24 cellular contexts compared by ENCODE assay signal in the genomic region with DNA sequence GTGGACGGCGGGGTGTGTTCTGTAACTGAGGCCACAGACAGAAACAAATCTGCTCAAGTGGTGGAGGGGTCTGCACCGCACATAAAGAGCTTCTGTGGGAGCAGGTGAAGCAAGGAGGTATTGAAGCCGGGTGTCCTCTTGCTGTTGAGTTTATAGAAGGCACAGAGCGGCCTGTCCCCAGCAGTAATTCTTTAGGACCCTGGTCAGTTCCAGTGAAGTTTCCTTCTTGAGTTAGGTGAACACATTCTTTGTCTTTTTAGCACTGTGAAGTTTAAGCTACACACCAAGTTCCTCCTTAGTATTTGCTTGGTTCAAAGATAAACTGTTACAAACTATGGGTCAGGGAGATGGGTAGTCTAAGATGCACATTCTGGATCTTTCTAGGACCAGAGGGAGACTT. TPM values are rescaled to one million over a fixed set of nuclear protein-coding genes. Genes with fewer than 3 reads are reported as not detected.
DNase-seq lines count a peak whose midpoint lies in the region; ATAC-seq and FAIRE-seq lines count a peak whose summit lies in the region.
"Had no signal": no experiment of that assay in that cellular context is flagged by ENCODE, and none has a peak within 500 bp of the region (broad histone marks: within the 10 kb centered on the region; RNA-seq: fewer than 3 reads in every experiment).

No MANE protein-coding gene starts in this region.

- H3K27me3 Mint-ChIP-seq in activated CD4-positive, alpha-beta T cell treated with anti-CD3 and anti-CD28 coated beads for 36 hours, result peaks cover 41% of the 10 kb centered on the region
- H3K27me3 Mint-ChIP-seq in activated CD4-positive, alpha-beta memory T cell treated with anti-CD3 and anti-CD28 coated beads for 36 hours, result peaks cover 3% of the 10 kb centered on the region
- H3K27me3 Mint-ChIP-seq in immature natural killer cell (ENCODE audit: low read depth in 3 of 3), result peaks cover 2 to 7% (median 4%) of the 10 kb centered on the region in 3 donors

- no peak for ATAC-seq in activated CD4-positive, alpha-beta T cell treated with anti-CD3 and anti-CD28 coated beads for 36 hours
- no peak for ATAC-seq in GM21528 (IDR thresholded peaks at IDR 0.05; ENCODE audit: low FRiP score, unreplicated experiment)
- ATAC-seq: lower lobe of right lung, WTC11 had no signal

- CTCF ChIA-PET in activated CD4-positive, alpha-beta T cell treated with anti-CD3 and anti-CD28 coated beads for 36 hours (lab: Charles Lee), result interaction anchor here (0.6 to 1.8 kb wide), 6 partner anchors 8 to 139 kb away, joined by 4 to 6 read pairs (median 5); no protein-coding TSS in a partner anchor
- CTCF ChIA-PET in activated CD4-positive, alpha-beta memory T cell treated with anti-CD3 and anti-CD28 coated beads for 36 hours (lab: Charles Lee), result interaction anchor here (1.0 to 3.4 kb wide), 5 partner anchors 9 to 660 kb away, joined by 3 to 18 read pairs (median 3); no protein-coding TSS in a partner anchor

- POLR2A ChIA-PET in activated CD4-positive, alpha-beta T cell treated with anti-CD3 and anti-CD28 coated beads for 36 hours (lab: Charles Lee), result interaction anchor here (1.6 kb wide), 1 partner anchor 9 kb away, joined by 3 read pairs; no protein-coding TSS in a partner anchor
- POLR2A ChIA-PET in activated CD4-positive, alpha-beta memory T cell treated with anti-CD3 and anti-CD28 coated beads for 36 hours (lab: Charles Lee), result interaction anchor here (0.6 to 4.5 kb wide), 8 partner anchors 9 to 210 kb away, joined by 3 to 52 read pairs (median 6); no protein-coding TSS in a partner anchor

- FAIRE-seq in GM18507 (lab: Jason Lieb, UNC), result peak; percentile 58
- FAIRE-seq: A204.1, endothelial cell of umbilical vein, G401.6 had no signal

- peaks cover 62% of the 10 kb centered on the region for H3K4me1 Mint-ChIP-seq in activated CD4-positive, alpha-beta T cell treated with anti-CD3 and anti-CD28 coated beads for 36 hours
- H3K4me1 Mint-ChIP-seq in activated CD4-positive, alpha-beta memory T cell treated with anti-CD3 and anti-CD28 coated beads for 36 hours (ENCODE audit: low read depth), result peaks cover 82% of the 10 kb centered on the region
- peaks cover 75 to 95% of the 10 kb centered on the region in 2 donors for H3K4me1 Mint-ChIP-seq in immature natural killer cell

- intact Hi-C loops in activated CD4-positive, alpha-beta T cell treated with anti-CD3 and anti-CD28 coated beads for 36 hours (cut with DNase I, micrococcal nuclease), result no loop called here
- intact Hi-C loops in activated CD4-positive, alpha-beta memory T cell treated with anti-CD3 and anti-CD28 coated beads for 36 hours (cut with micrococcal nuclease), result no loop called here

- H3K9me3 Mint-ChIP-seq in activated CD4-positive, alpha-beta T cell treated with anti-CD3 and anti-CD28 coated beads for 36 hours (ENCODE audit: low read depth), result no peaks in the 10 kb centered on the region
- H3K9me3 Mint-ChIP-seq in activated CD4-positive, alpha-beta memory T cell treated with anti-CD3 and anti-CD28 coated beads for 36 hours, result no peaks in the 10 kb centered on the region
- no peaks in the 10 kb centered on the region for H3K9me3 Mint-ChIP-seq in immature natural killer cell
- H3K9me3 Mint-ChIP-seq: WTC11 had no signal

- H3K4me3 Mint-ChIP-seq in activated CD4-positive, alpha-beta T cell treated with anti-CD3 and anti-CD28 coated beads for 36 hours, result peak overlapping the region; percentile 4
- peak overlapping the region; percentile 90 for H3K4me3 Mint-ChIP-seq in activated CD4-positive, alpha-beta memory T cell treated with anti-CD3 and anti-CD28 coated beads for 36 hours
- H3K4me3 Mint-ChIP-seq in immature natural killer cell, result peak overlapping the region in 4 of 5 donors; percentile 6 to 60 (median 23)
- H3K4me3 Mint-ChIP-seq: WTC11 had no signal

- no peak for DNase-seq in activated CD4-positive, alpha-beta T cell treated with anti-CD3 and anti-CD28 coated beads for 36 hours
- DNase-seq in activated CD4-positive, alpha-beta T cell treated with anti-CD3 and anti-CD28 coated beads, Interleukin-2, amount 50 U/mL, for 1 hour, result no peak
- DNase-seq in GM18507 (ENCODE audit: extremely low spot score, insufficient read length, low read depth), result no peak
- DNase-seq in activated CD4-positive, alpha-beta memory T cell treated with anti-CD3 and anti-CD28 coated beads for 36 hours, result no peak
- DNase-seq in immature natural killer cell, result no peak
- DNase-seq in NCI-H1694 (lab: John Stamatoyannopoulos, UW), result no peak
- no peak for DNase-seq in AG08396 (ENCODE audit: low spot score)
- DNase-seq: activated gamma-delta T cell treated with Interleukin-2 at 50 U/mL for 16 hours, amygdala, foreskin melanocyte, hypothalamus, islet precursor cell, KG1, lower lobe of right lung, NCI-H1048, NCI-H2029, NCI-H226, PC-9, SIG-M5 had no signal

- H3K27ac Mint-ChIP-seq in activated CD4-positive, alpha-beta T cell treated with anti-CD3 and anti-CD28 coated beads for 36 hours, result peak overlapping the region; percentile 26
- H3K27ac Mint-ChIP-seq in activated CD4-positive, alpha-beta memory T cell treated with anti-CD3 and anti-CD28 coated beads for 36 hours, result peak overlapping the region; percentile 30
- H3K27ac Mint-ChIP-seq in immature natural killer cell, result peak overlapping the region in 3 of 6 donors; percentile 53 to 91 (median 74)
- H3K27ac Mint-ChIP-seq: WTC11 had no signal

- H3K36me3 Mint-ChIP-seq in activated CD4-positive, alpha-beta T cell treated with anti-CD3 and anti-CD28 coated beads for 36 hours (ENCODE audit: low read depth), result peaks cover 21% of the 10 kb centered on the region
- H3K36me3 Mint-ChIP-seq in activated CD4-positive, alpha-beta memory T cell treated with anti-CD3 and anti-CD28 coated beads for 36 hours, result peaks cover 75% of the 10 kb centered on the region
- peaks cover 0 to 4% (median 0%) of the 10 kb centered on the region in 3 donors for H3K36me3 Mint-ChIP-seq in immature natural killer cell
- H3K36me3 Mint-ChIP-seq: WTC11 had no signal

RNA-seq across cellular contexts. Expression of a gene that starts 6.1 kb away (rescaled TPM):
- total RNA-seq in activated CD4-positive, alpha-beta T cell treated with anti-CD3 and anti-CD28 coated beads for 36 hours, result 10 to 100 TPM; 20.1 to 35.6 TPM
- 10 to 100 TPM; 70.9 to 78.9 TPM for total RNA-seq in activated CD4-positive, alpha-beta memory T cell treated with anti-CD3 and anti-CD28 coated beads for 36 hours
- polyA plus RNA-seq in immature natural killer cell, result 10 to 100 TPM; 25.3 to 77.0 (median 33.0) TPM

Comparison
In these comparisons a context has a peak if more than half of its experiments do, and no peak if none do; other contexts are left out.
1. H3K4me3 Mint-ChIP-seq: peak in every context shown above with its lines; median percentile 90 in activated CD4-positive, alpha-beta memory T cell treated with anti-CD3 and anti-CD28 coated beads for 36 hours; 23 in immature natural killer cell; 4 in activated CD4-positive, alpha-beta T cell treated with anti-CD3 and anti-CD28 coated beads for 36 hours.